In the genomic region with DNA sequence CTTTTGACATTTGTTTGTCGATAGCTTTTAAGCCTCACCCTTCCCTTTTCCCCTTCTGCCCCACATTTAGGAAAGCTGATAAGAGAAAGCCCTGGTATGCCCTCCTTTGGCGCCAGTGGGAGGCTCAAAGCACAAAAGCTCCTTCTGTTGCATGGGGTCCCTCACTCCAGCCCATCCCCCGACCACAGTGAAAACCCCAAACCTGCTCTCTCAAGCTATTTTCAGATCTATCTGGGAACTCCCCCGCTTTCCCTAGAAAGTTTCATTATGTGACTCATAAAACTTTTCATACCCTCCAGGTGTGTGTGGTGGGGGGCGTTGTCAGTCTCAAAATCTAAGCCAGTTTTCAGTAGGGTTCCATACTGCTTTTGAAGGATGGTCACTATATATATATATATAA, we compare ENCODE assay signal across 24 cellular contexts.
DNase-seq lines count a peak whose midpoint lies in the region; ATAC-seq, FAIRE-seq and TF ChIP-seq lines count a peak whose summit lies in the region.
"Had no signal": no experiment of that assay in that cellular context is flagged by ENCODE, and none has a peak within 500 bp of the region (broad histone marks: within the 10 kb centered on the region; RNA-seq: fewer than 3 reads in every experiment).

No MANE protein-coding gene starts in this region.

- H2AK5ac ChIP-seq in H1 (ENCODE audit: low read depth, low read length), result no peak overlapping the region

- no peak overlapping the region for H3K14ac ChIP-seq in H1 (ENCODE audit: insufficient read length)

- POLR2A ChIA-PET in GM10248 (lab: Yijun Ruan, JAX) (no interaction called here), H1 (lab: Charles Lee; ENCODE audit: partially characterized antibody) (interaction anchor here (0.6 kb wide), 1 partner anchor 94 kb away, joined by 3 read pairs; no protein-coding TSS in a partner anchor)

- no peak overlapping the region for H3K27ac ChIP-seq in H1 (ENCODE audit: low read depth, low read length)
- H3K27ac ChIP-seq: ascending aorta, dorsolateral prefrontal cortex, GM23248, Peyer's patch, prostate gland had no signal

- no peaks in the 10 kb centered on the region for H3K79me1 ChIP-seq in H1 (ENCODE audit: low read depth, low read length)

- no peak overlapping the region for H3K4me3 ChIP-seq in H1 (ENCODE audit: extremely low read depth in 1 of 4, insufficient read depth in 2 of 4, low read depth in 3 of 4, low read length in 4 of 4)
- H3K4me3 ChIP-seq: ascending aorta, dorsolateral prefrontal cortex, GM23248, mucosa of descending colon, Peyer's patch, prostate gland had no signal

- H3K4me1 ChIP-seq in H1 (replicated peaks in 1 of 4; ENCODE audit: control insufficient read depth in 3 of 4, insufficient read depth in 4 of 4, low read length in 3 of 4), result peaks cover 2 to 6% (median 4%) of the 10 kb centered on the region in 4 experiments; a peak in 3 of 7 replicates
- H3K4me1 ChIP-seq: ascending aorta, Peyer's patch, prostate gland had no signal

- H3K9me3 ChIP-seq in H1 (ENCODE audit: insufficient read depth in 2 of 2, low read depth in 1 of 2, low read length in 1 of 2), result no peaks in the 10 kb centered on the region
- H3K9me3 ChIP-seq: ascending aorta, mucosa of descending colon, Peyer's patch, prostate gland had no signal

- peak; percentile 80 for ATAC-seq in GM18868 (IDR thresholded peaks at IDR 0.05; ENCODE audit: unreplicated experiment)
- peak; percentile 68 for ATAC-seq in HG02870 (IDR thresholded peaks at IDR 0.05; ENCODE audit: unreplicated experiment)
- ATAC-seq in HG03520 (IDR thresholded peaks at IDR 0.05; ENCODE audit: unreplicated experiment), result no peak
- no peak for ATAC-seq in GM21619 (IDR thresholded peaks at IDR 0.05; ENCODE audit: unreplicated experiment)
- no peak for ATAC-seq in HG02973 (IDR thresholded peaks at IDR 0.05; ENCODE audit: unreplicated experiment)
- ATAC-seq: activated CD8-positive, alpha-beta memory T cell treated with anti-CD3 and anti-CD28 coated beads, Interleukin-2, amount 10 ng/mL, durations not matched to agents 7 days and 5 days; left ventricle myocardium superior; mucosa of descending colon had no signal

- no peaks in the 10 kb centered on the region for H3K36me3 ChIP-seq in H1 (ENCODE audit: control insufficient read depth in 2 of 4, insufficient read depth in 4 of 4, low read length in 3 of 4)
- H3K36me3 ChIP-seq: ascending aorta, Peyer's patch, prostate gland had no signal

- H2BK15ac ChIP-seq in H1 (ENCODE audit: low read length), result no peak overlapping the region

- peak; percentile 7 for FAIRE-seq in H1 (lab: Jason Lieb, UNC)
- FAIRE-seq: GM18507 had no signal

- no peak overlapping the region for H3K9ac ChIP-seq in H1 (replicated peaks in 1 of 4; ENCODE audit: extremely low read depth in 1 of 4, low read depth in 3 of 4, low read length in 3 of 4)
- H3K9ac ChIP-seq: GM23248 had no signal

- no peak overlapping the region for H4K8ac ChIP-seq in H1 (ENCODE audit: extremely low read depth, insufficient read depth, low read length)

- no peak overlapping the region for H4K91ac ChIP-seq in H1 (replicated peaks; ENCODE audit: insufficient read length, low read length)

- no peak overlapping the region for H3K4me2 ChIP-seq in H1 (ENCODE audit: insufficient read depth in 1 of 2, low read depth in 2 of 2, low read length in 2 of 2)

- DNase-seq in GM10248 (ENCODE audit: extremely low spot score), result peak; percentile 7
- peak in 1 of 2 experiments; percentile 13 for DNase-seq in H1 (ENCODE audit: low read depth in 1 of 2, low spot score in 2 of 2)
- DNase-seq in NCI-H1105 (lab: John Stamatoyannopoulos, UW), result no peak
- DNase-seq: activated CD4-positive, alpha-beta T cell treated with anti-CD3 and anti-CD28 coated beads for 4 hours; activated CD8-positive, alpha-beta memory T cell treated with anti-CD3 and anti-CD28 coated beads, Interleukin-2, amount 10 ng/mL, durations not matched to agents 7 days and 5 days; COR-L47; DMS79 treated with DMSO at 0.1 percent for 48 hours; dorsolateral prefrontal cortex; GM23248; left ventricle myocardium superior; mucosa of descending colon; NCI-H1092 treated with DMSO at 0.1 percent for 48 hours; NCI-H510A; Peyer's patch; substantia nigra; T-helper 1 cell had no signal

- no peak overlapping the region for H3K23ac ChIP-seq in H1 (ENCODE audit: insufficient read length)

- H3K27me3 ChIP-seq in H1 (replicated peaks in 1 of 4; ENCODE audit: control insufficient read depth in 3 of 4, extremely low read depth in 1 of 4, insufficient read depth in 3 of 4, low read length in 3 of 4), result no peaks in the 10 kb centered on the region
- H3K27me3 ChIP-seq: ascending aorta, dorsolateral prefrontal cortex, Peyer's patch had no signal

- no peak for TF ChIP-seq POLR2A in H1 (IDR thresholded peaks at IDR 0.05; ENCODE audit: control extremely low read depth in 1 of 2, low read depth in 2 of 2, low read length in 2 of 2)

- no peak overlapping the region for H2BK120ac ChIP-seq in H1 (replicated peaks; ENCODE audit: low read depth, low read length)

- H2BK5ac ChIP-seq in H1 (ENCODE audit: low read depth, low read length), result no peak overlapping the region

- no peak overlapping the region for H2BK12ac ChIP-seq in H1 (ENCODE audit: low read depth, low read length)

- 75% methylated on average over 5 of the region's 5 CpGs; no CpG with 5 or more reads in 1 of the 2 experiments for WGBS in H1 (ENCODE audit: extremely low coverage in 1 of 2, insufficient coverage in 1 of 2, insufficient read length in 1 of 2, insufficient replicate concordance in 2 of 2, low coverage in 1 of 2, low lambda C conversion rate in 2 of 2, missing lambda C conversion rate in 1 of 2), 2 experiments

- H4K5ac ChIP-seq in H1 (ENCODE audit: insufficient read length, low read depth, low read length), result no peak overlapping the region

- H3K56ac ChIP-seq in H1 (replicated peaks; ENCODE audit: insufficient read length, low read depth, low read length), result no peak overlapping the region

- H3K23me2 ChIP-seq in H1 (ENCODE audit: low read depth, low read length), result no peaks in the 10 kb centered on the region

- TF ChIP-seq RAD21 in H1 (IDR thresholded peaks at IDR 0.05 in 1 of 2, conservative IDR thresholded peaks at IDR 0.05 in 1 of 2; ENCODE audit: low read depth in 2 of 2, low read length in 2 of 2), result peak; percentile 14 to 34; a peak in 1 of 4 replicates

- peak in 1 of 2 experiments; percentile 19; a peak in 1 of 3 replicates for TF ChIP-seq EP300 in H1 (IDR thresholded peaks at IDR 0.05; ENCODE audit: borderline replicate concordance in 1 of 2, low read depth in 2 of 2, low read length in 2 of 2)

- H4K20me1 ChIP-seq in H1 (replicated peaks in 1 of 2; ENCODE audit: control insufficient read depth in 1 of 2, insufficient read depth in 2 of 2, low read length in 2 of 2), result no peaks in the 10 kb centered on the region

- no peak overlapping the region for H3K18ac ChIP-seq in H1 (ENCODE audit: extremely low read depth, low read length)

- CTCF ChIA-PET in GM10248 (lab: Yijun Ruan, JAX) (interaction anchor here (0.6 to 2.9 kb wide), 3 partner anchors 9 to 1266 kb away, joined by 3 to 14 read pairs (median 4); no protein-coding TSS in a partner anchor), H1 (lab: Charles Lee; ENCODE audit: partially characterized antibody) (interaction anchor here (0.6 to 1.5 kb wide), 2 partner anchors 18 to 808 kb away, joined by 4 read pairs; no protein-coding TSS in a partner anchor)

- no peak overlapping the region for H3K4ac ChIP-seq in H1 (replicated peaks; ENCODE audit: insufficient read length, low read depth, low read length)

- H2AFZ ChIP-seq in H1 (ENCODE audit: low read length), result no peak overlapping the region
- H2AFZ ChIP-seq: GM23248 had no signal

- no peak overlapping the region for H2BK20ac ChIP-seq in H1 (ENCODE audit: low read length)

- TF ChIP-seq CTCF in GM10248 (IDR thresholded peaks at IDR 0.05; ENCODE audit: control extremely low read depth, extremely low read depth, low read depth, missing control alignments) (no peak), H1 (IDR thresholded peaks at IDR 0.05; ENCODE audit: control extremely low read depth in 1 of 3, insufficient read depth in 1 of 3, low read depth in 1 of 3, low read length in 3 of 3) (0 out of 4 replicates have a peak, but pooled peaks of 1 of the 3 experiments have one; percentile 1)

- no peaks in the 10 kb centered on the region for H3K79me2 ChIP-seq in H1 (ENCODE audit: control insufficient read depth in 1 of 2, insufficient read depth in 2 of 2, low read length in 2 of 2)

TF ChIP-seq in H1, 55 proteins besides CTCF, POLR2A, EP300 and RAD21:
- TF ChIP-seq KDM4A (IDR thresholded peaks at IDR 0.05; ENCODE audit: low read depth, low read length, severe bottlenecking) (no peak), TEAD4 (IDR thresholded peaks at IDR 0.05; ENCODE audit: low read depth, low read length) (peak; percentile 56; the same call in 1 of the 2 replicates), NRF1 (IDR thresholded peaks at IDR 0.05; ENCODE audit: low read depth, low read length) (no peak), ASH2L (IDR thresholded peaks at IDR 0.05; ENCODE audit: low read length) (peak; percentile 48), SP1 (IDR thresholded peaks at IDR 0.05; ENCODE audit: low read depth, low read length) (peak; percentile 62), TAF7 (optimal IDR thresholded peaks at IDR 0.05; ENCODE audit: borderline replicate concordance, low read depth, low read length) (no peak)
TF ChIP-seq in H1: peak in this region for 3.

Comparison
In these comparisons a context has a peak if more than half of its experiments do, and no peak if none do; other contexts are left out.
1. ATAC-seq: peak in GM18868 (single experiment) and HG02870 (single experiment); none in HG03520 (single experiment), GM21619 (single experiment) and HG02973 (single experiment).